In the genomic region with DNA sequence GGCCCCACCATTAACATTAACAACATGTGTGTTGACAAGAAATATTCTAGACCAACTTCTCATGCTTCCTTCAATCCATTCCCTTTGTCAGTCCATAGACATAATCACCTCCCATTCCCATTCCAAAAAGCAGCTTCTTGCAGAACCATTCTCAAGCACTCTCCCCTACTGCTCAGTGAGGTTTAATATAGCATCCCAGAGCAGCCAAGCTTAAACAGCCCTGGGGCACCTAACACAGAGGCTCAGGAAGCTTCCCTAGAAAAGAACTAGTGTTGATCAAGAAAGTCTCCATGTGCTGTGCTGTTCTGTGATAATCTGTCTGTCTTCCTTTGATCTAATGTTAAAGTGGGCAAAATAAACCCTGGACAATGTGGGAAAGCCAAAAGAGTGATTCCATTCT, we compare ENCODE assay signal across 25 cellular contexts.
DNase-seq lines count a peak whose midpoint lies in the region; FAIRE-seq and TF ChIP-seq lines count a peak whose summit lies in the region.
"Had no signal": no experiment of that assay in that cellular context is flagged by ENCODE, and none has a peak within 500 bp of the region (broad histone marks: within the 10 kb centered on the region; RNA-seq: fewer than 3 reads in every experiment).

No MANE protein-coding gene starts in this region.

- peak overlapping the region; percentile 89 for H3K27ac ChIP-seq in SK-N-MC
- H3K27ac ChIP-seq in keratinocyte (ENCODE audit: control insufficient read depth, insufficient read depth, low read length): no peak overlapping the region
- H3K27ac ChIP-seq in H9 (ENCODE audit: insufficient read length, low read depth, low read length): no peak overlapping the region
- H3K27ac ChIP-seq: SJCRH30 had no signal

- peak overlapping the region; percentile 57 for H3K9ac ChIP-seq in SK-N-MC (ENCODE audit: insufficient read length)
- no peak overlapping the region for H3K9ac ChIP-seq in keratinocyte (ENCODE audit: control insufficient read depth, extremely low read depth, insufficient read depth, low read length)
- H3K9ac ChIP-seq in H9 (ENCODE audit: extremely low read depth, insufficient read length, low read length): no peak overlapping the region

- H3K18ac ChIP-seq in H9 (ENCODE audit: insufficient read length, low read depth, low read length): no peak overlapping the region

- H3K4me1 Mint-ChIP-seq in progenitor cell of endocrine pancreas (ENCODE audit: low read depth) (peaks cover 53% of the 10 kb centered on the region), H9 (peaks cover 6 to 12% of the 10 kb centered on the region in 2 experiments; a peak in 2 of 4 replicates)
- H3K4me1 Mint-ChIP-seq: CD14-positive monocyte; CD8-positive, alpha-beta memory T cell had no signal

- no peak overlapping the region for H3K23ac ChIP-seq in H9 (ENCODE audit: insufficient read length, low read depth, low read length)

- H3K4ac ChIP-seq in H9 (ENCODE audit: low read depth, low read length): no peak overlapping the region

- H2AK5ac ChIP-seq in H9 (ENCODE audit: insufficient read length, low read length): no peak overlapping the region

- dilution Hi-C loops in keratinocyte (cut with MboI; ENCODE audit: extremely low pct_ligation_motif_present, low sequenced_read_pairs): no loop called here

- no peak overlapping the region for H2BK20ac ChIP-seq in H9 (ENCODE audit: low read depth, low read length, poor library complexity, severe bottlenecking)

- no peak overlapping the region for H3T11ph ChIP-seq in H9 (ENCODE audit: low read length)

- H4K5ac ChIP-seq in H9 (ENCODE audit: insufficient read length, low read depth, low read length): no peak overlapping the region

- DNase-seq in ELF-1 (ENCODE audit: low read depth, low spot score): peak; percentile 55
- no peak for DNase-seq in SK-N-MC (ENCODE audit: low read depth, low spot score)
- DNase-seq in keratinocyte (ENCODE audit: low read depth, low spot score): no peak
- DNase-seq in progenitor cell of endocrine pancreas (ENCODE audit: low spot score, unreplicated experiment): no peak
- DNase-seq in H9: no peak
- no peak for DNase-seq in activated T-cell treated with anti-CD3 and anti-CD28 coated beads for 4 hours
- no peak for DNase-seq in GDM1 (lab: John Stamatoyannopoulos, UW)
- DNase-seq: 8988T; ACHN; BE2C; CD8-positive, alpha-beta memory T cell; DMS 273 treated with DMSO at 0.1 percent for 48 hours; DMS79; EL; H7; KBM-7; MM.1S; NCI-H1694 treated with DMSO at 0.1 percent for 48 hours; NCI-H2081; NCI-H226; NCI-H510A; PC-3; SJCRH30 had no signal

- no peak overlapping the region for H2BK12ac ChIP-seq in H9 (ENCODE audit: insufficient read length, low read depth, low read length)

- H4K20me1 ChIP-seq in keratinocyte (ENCODE audit: control insufficient read depth, extremely low read depth, insufficient read depth, low read length): no peaks in the 10 kb centered on the region
- no peaks in the 10 kb centered on the region for H4K20me1 ChIP-seq in H9 (ENCODE audit: control insufficient read depth, insufficient read depth, insufficient read length)

- no peaks in the 10 kb centered on the region for H3K23me2 ChIP-seq in H9 (ENCODE audit: insufficient read length, low read depth, low read length, poor library complexity, severe bottlenecking)

- no peak overlapping the region for H4K8ac ChIP-seq in H9 (replicated peaks; ENCODE audit: insufficient read length, low read depth, low read length)

- no peak for FAIRE-seq in keratinocyte (lab: Jason Lieb, UNC)
- FAIRE-seq: GM12892 had no signal

- H3K79me2 ChIP-seq in keratinocyte (ENCODE audit: control insufficient read depth, insufficient read depth, low read length) (no peaks in the 10 kb centered on the region), H9 (ENCODE audit: insufficient read depth, low read length) (no peaks in the 10 kb centered on the region)

- H3K4me3 Mint-ChIP-seq in progenitor cell of endocrine pancreas (ENCODE audit: low read depth) (no peak overlapping the region), H9 (no peak overlapping the region; a peak in 1 of 5 replicates)
- H3K4me3 Mint-ChIP-seq: CD14-positive monocyte; CD8-positive, alpha-beta memory T cell had no signal

- H2BK15ac ChIP-seq in H9 (ENCODE audit: low read depth, low read length): no peak overlapping the region

- H3K27ac Mint-ChIP-seq in progenitor cell of endocrine pancreas: peak overlapping the region; percentile 5
- no peak overlapping the region for H3K27ac Mint-ChIP-seq in H9
- H3K27ac Mint-ChIP-seq: CD14-positive monocyte; CD8-positive, alpha-beta memory T cell had no signal

- H3K4me2 ChIP-seq in keratinocyte (ENCODE audit: control insufficient read depth, extremely low read depth, insufficient read depth, low read depth, low read length) (no peak overlapping the region), H9 (ENCODE audit: insufficient read depth, insufficient read length, low read length) (no peak overlapping the region)

- TF ChIP-seq CTCF in keratinocyte (optimal IDR thresholded peaks at IDR 0.05 in 1 of 3, IDR thresholded peaks at IDR 0.05 in 1 of 3, conservative IDR thresholded peaks at IDR 0.05 in 1 of 3; ENCODE audit: extremely low read depth in 1 of 3, insufficient read depth in 2 of 3, low read length in 3 of 3): no peak
- TF ChIP-seq CTCF in progenitor cell of endocrine pancreas (IDR thresholded peaks at IDR 0.05; ENCODE audit: unreplicated experiment): no peak
- TF ChIP-seq CTCF in H9 (conservative IDR thresholded peaks at IDR 0.05): no peak

- H2AFZ ChIP-seq in keratinocyte (ENCODE audit: control insufficient read depth, low read length) (peak overlapping the region; percentile 30), H9 (ENCODE audit: low read length) (no peak overlapping the region)

- no peak overlapping the region for H3K14ac ChIP-seq in H9 (ENCODE audit: insufficient read depth, low read length)

- H3K9me3 Mint-ChIP-seq in progenitor cell of endocrine pancreas (ENCODE audit: low read depth): no peaks in the 10 kb centered on the region
- no peaks in the 10 kb centered on the region for H3K9me3 Mint-ChIP-seq in H9

- H3K36me3 ChIP-seq in SK-N-MC (ENCODE audit: insufficient read depth, low read length) (no peaks in the 10 kb centered on the region), keratinocyte (ENCODE audit: control insufficient read depth in 2 of 2, extremely low read depth in 1 of 2, insufficient read depth in 2 of 2, low read length in 2 of 2) (no peaks in the 10 kb centered on the region)
- H3K36me3 ChIP-seq: BE2C, SJCRH30 had no signal

- H3K27me3 Mint-ChIP-seq in progenitor cell of endocrine pancreas: no peaks in the 10 kb centered on the region
- H3K27me3 Mint-ChIP-seq in H9 (ENCODE audit: low read depth): no peaks in the 10 kb centered on the region

- no peaks in the 10 kb centered on the region for H3K9me3 ChIP-seq in SK-N-MC (ENCODE audit: low read depth, low read length)
- no peaks in the 10 kb centered on the region for H3K9me3 ChIP-seq in keratinocyte (ENCODE audit: control insufficient read depth, low read depth, low read length)
- no peaks in the 10 kb centered on the region for H3K9me3 ChIP-seq in H9 (ENCODE audit: control insufficient read depth, low read depth, low read length)
- H3K9me3 ChIP-seq: BE2C, SJCRH30 had no signal

- no peaks in the 10 kb centered on the region for H3K79me1 ChIP-seq in H9 (ENCODE audit: insufficient read depth, low read depth, low read length, poor library complexity, severe bottlenecking)

- no peak overlapping the region for H3K56ac ChIP-seq in H9 (ENCODE audit: insufficient read length, low read depth, low read length)

- no peaks in the 10 kb centered on the region for H3K9me1 ChIP-seq in keratinocyte (ENCODE audit: control insufficient read depth, extremely low read depth, insufficient read depth, low read length)

- H3K4me1 ChIP-seq in keratinocyte (ENCODE audit: control insufficient read depth, extremely low read depth, insufficient read depth, low read length) (peaks cover 14% of the 10 kb centered on the region), H9 (ENCODE audit: insufficient read depth, low read length) (no peaks in the 10 kb centered on the region)
- H3K4me1 ChIP-seq: BE2C had no signal

- no peak overlapping the region for H2BK120ac ChIP-seq in H9 (ENCODE audit: low read depth, low read length, poor library complexity, severe bottlenecking)

- H4K91ac ChIP-seq in H9 (ENCODE audit: insufficient read length, low read depth, low read length): no peak overlapping the region

- no peaks in the 10 kb centered on the region for H3K27me3 ChIP-seq in keratinocyte (ENCODE audit: control insufficient read depth, extremely low read depth, insufficient read depth, low read length)
- no peaks in the 10 kb centered on the region for H3K27me3 ChIP-seq in H9 (ENCODE audit: insufficient read depth, low read length)
- H3K27me3 ChIP-seq: BE2C, SJCRH30 had no signal

- H3K4me3 ChIP-seq in SK-N-MC (peak overlapping the region; percentile 40; the same call in 1 of the 2 replicates), keratinocyte (ENCODE audit: control insufficient read depth in 2 of 3, extremely low read depth in 1 of 3, insufficient read depth in 2 of 3, low read depth in 1 of 3, low read length in 3 of 3) (no peak overlapping the region)
- H3K4me3 ChIP-seq: SJCRH30 had no signal

- no peak overlapping the region for H2BK5ac ChIP-seq in H9 (ENCODE audit: insufficient read length, low read length)

- H3K36me3 Mint-ChIP-seq in progenitor cell of endocrine pancreas (ENCODE audit: insufficient read depth): no peaks in the 10 kb centered on the region
- no peaks in the 10 kb centered on the region for H3K36me3 Mint-ChIP-seq in H9 (ENCODE audit: insufficient read depth in 1 of 3, low read depth in 3 of 3)
- H3K36me3 Mint-ChIP-seq: CD14-positive monocyte; CD8-positive, alpha-beta memory T cell had no signal
